ENCODE assay signal across 1 cellular context in the genomic region with DNA sequence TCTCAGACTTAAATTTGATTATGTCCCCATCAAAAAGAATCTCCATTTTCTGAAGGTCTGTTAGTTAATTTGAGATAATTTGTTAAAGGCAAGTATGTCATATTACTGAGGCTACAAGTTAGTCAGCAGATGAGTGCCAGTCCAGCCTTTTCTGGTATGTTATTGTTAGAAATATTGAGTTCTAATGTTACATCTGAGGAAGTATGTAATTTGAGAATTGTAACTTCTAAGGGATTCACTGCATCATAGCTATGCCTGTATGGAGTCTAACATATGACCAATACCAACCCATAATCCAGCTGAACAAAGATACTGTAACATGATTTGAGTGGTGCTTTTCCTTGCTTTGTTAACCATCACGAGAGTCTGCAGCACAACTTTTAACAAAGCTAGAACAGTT.
TF ChIP-seq lines count a peak whose summit lies in the region.

No MANE protein-coding gene starts in this region.

TF ChIP-seq in GM23338, 12 proteins besides CTCF, POLR2A, EP300 and RAD21 (continued from another document):
- TF ChIP-seq, protein P1, sequence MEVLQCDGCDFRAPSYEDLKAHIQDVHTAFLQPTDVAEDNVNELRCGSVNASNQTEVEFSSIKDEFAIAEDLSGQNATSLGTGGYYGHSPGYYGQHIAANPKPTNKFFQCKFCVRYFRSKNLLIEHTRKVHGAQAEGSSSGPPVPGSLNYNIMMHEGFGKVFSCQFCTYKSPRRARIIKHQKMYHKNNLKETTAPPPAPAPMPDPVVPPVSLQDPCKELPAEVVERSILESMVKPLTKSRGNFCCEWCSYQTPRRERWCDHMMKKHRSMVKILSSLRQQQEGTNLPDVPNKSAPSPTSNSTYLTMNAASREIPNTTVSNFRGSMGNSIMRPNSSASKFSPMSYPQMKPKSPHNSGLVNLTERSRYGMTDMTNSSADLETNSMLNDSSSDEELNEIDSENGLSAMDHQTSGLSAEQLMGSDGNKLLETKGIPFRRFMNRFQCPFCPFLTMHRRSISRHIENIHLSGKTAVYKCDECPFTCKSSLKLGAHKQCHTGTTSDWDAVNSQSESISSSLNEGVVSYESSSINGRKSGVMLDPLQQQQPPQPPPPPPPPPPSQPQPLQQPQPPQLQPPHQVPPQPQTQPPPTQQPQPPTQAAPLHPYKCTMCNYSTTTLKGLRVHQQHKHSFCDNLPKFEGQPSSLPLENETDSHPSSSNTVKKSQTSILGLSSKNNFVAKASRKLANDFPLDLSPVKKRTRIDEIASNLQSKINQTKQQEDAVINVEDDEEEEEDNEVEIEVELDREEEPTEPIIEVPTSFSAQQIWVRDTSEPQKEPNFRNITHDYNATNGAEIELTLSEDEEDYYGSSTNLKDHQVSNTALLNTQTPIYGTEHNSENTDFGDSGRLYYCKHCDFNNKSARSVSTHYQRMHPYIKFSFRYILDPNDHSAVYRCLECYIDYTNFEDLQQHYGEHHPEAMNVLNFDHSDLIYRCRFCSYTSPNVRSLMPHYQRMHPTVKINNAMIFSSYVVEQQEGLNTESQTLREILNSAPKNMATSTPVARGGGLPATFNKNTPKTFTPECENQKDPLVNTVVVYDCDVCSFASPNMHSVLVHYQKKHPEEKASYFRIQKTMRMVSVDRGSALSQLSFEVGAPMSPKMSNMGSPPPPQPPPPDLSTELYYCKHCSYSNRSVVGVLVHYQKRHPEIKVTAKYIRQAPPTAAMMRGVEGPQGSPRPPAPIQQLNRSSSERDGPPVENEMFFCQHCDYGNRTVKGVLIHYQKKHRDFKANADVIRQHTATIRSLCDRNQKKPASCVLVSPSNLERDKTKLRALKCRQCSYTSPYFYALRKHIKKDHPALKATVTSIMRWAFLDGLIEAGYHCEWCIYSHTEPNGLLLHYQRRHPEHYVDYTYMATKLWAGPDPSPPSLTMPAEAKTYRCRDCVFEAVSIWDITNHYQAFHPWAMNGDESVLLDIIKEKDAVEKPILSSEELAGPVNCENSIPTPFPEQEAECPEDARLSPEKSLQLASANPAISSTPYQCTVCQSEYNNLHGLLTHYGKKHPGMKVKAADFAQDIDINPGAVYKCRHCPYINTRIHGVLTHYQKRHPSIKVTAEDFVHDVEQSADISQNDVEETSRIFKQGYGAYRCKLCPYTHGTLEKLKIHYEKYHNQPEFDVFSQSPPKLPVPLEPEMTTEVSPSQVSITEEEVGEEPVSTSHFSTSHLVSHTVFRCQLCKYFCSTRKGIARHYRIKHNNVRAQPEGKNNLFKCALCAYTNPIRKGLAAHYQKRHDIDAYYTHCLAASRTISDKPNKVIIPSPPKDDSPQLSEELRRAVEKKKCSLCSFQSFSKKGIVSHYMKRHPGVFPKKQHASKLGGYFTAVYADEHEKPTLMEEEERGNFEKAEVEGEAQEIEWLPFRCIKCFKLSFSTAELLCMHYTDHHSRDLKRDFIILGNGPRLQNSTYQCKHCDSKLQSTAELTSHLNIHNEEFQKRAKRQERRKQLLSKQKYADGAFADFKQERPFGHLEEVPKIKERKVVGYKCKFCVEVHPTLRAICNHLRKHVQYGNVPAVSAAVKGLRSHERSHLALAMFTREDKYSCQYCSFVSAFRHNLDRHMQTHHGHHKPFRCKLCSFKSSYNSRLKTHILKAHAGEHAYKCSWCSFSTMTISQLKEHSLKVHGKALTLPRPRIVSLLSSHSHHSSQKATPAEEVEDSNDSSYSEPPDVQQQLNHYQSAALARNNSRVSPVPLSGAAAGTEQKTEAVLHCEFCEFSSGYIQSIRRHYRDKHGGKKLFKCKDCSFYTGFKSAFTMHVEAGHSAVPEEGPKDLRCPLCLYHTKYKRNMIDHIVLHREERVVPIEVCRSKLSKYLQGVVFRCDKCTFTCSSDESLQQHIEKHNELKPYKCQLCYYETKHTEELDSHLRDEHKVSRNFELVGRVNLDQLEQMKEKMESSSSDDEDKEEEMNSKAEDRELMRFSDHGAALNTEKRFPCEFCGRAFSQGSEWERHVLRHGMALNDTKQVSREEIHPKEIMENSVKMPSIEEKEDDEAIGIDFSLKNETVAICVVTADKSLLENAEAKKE (CRISPR knock-in tag; IDR thresholded peaks at IDR 0.05) = no peak
- TF ChIP-seq EZH2 (IDR thresholded peaks at IDR 0.05; ENCODE audit: low read depth, unreplicated experiment) (no peak), CREB1 (CRISPR knock-in tag; IDR thresholded peaks at IDR 0.05; ENCODE audit: low read depth) (no peak), ZNF114 (CRISPR knock-in tag; IDR thresholded peaks at IDR 0.05) (no peak), ZNF331 (CRISPR knock-in tag; IDR thresholded peaks at IDR 0.05; ENCODE audit: low read depth) (no peak), EZH2phosphoT487 (IDR thresholded peaks at IDR 0.05; ENCODE audit: unreplicated experiment) (no peak), JUNB (IDR thresholded peaks at IDR 0.05; ENCODE audit: unreplicated experiment) (no peak), NANOG (IDR thresholded peaks at IDR 0.05; ENCODE audit: borderline replicate concordance) (no peak)
- TF ChIP-seq, protein P2, sequence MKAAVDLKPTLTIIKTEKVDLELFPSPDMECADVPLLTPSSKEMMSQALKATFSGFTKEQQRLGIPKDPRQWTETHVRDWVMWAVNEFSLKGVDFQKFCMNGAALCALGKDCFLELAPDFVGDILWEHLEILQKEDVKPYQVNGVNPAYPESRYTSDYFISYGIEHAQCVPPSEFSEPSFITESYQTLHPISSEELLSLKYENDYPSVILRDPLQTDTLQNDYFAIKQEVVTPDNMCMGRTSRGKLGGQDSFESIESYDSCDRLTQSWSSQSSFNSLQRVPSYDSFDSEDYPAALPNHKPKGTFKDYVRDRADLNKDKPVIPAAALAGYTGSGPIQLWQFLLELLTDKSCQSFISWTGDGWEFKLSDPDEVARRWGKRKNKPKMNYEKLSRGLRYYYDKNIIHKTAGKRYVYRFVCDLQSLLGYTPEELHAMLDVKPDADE (IDR thresholded peaks at IDR 0.05) = no peak
